9 cellular contexts compared by ENCODE assay signal in genomic region chr2:174697267-174697666, GRCh38.
DNase-seq lines count a peak whose midpoint lies in the region; ATAC-seq, FAIRE-seq and TF ChIP-seq lines count a peak whose summit lies in the region.
"Had no signal": no experiment of that assay in that cellular context is flagged by ENCODE, and none has a peak within 500 bp of the region (broad histone marks: within the 10 kb centered on the region; RNA-seq: fewer than 3 reads in every experiment).

No MANE protein-coding gene starts in this region.

- no peak overlapping the region for H3K27ac ChIP-seq in transverse colon

- peak; percentile 91 for ATAC-seq in GM19397 (IDR thresholded peaks at IDR 0.05; ENCODE audit: unreplicated experiment)
- peak; percentile 92 for ATAC-seq in HG03442 (IDR thresholded peaks at IDR 0.05; ENCODE audit: unreplicated experiment)
- ATAC-seq in activated CD8-positive, alpha-beta memory T cell treated with anti-CD3 and anti-CD28 coated beads, Interleukin-2, amount 10 ng/mL, durations not matched to agents 7 days and 5 days: peak; percentile 98
- peak; percentile 87 to 91 for ATAC-seq in natural killer cell treated with Interleukin-12 subunit alpha and Interleukin-12 subunit beta and Interleukin-15 and Interleukin-18, amount 100 ng/mL, for 72 hours

- H3K27me3 Mint-ChIP-seq in activated CD8-positive, alpha-beta memory T cell treated with anti-CD3 and anti-CD28 coated beads, Interleukin-2, amount 10 ng/mL, durations not matched to agents 7 days and 5 days: peaks cover 26% of the 10 kb centered on the region
- peaks cover 22 to 23% of the 10 kb centered on the region in 2 donors for H3K27me3 Mint-ChIP-seq in natural killer cell treated with Interleukin-12 subunit alpha and Interleukin-12 subunit beta and Interleukin-15 and Interleukin-18, amount 100 ng/mL, for 72 hours

- H3K4me3 ChIP-seq in epithelial cell of proximal tubule (ENCODE audit: low read depth, low read length): no peak overlapping the region
- H3K4me3 ChIP-seq in transverse colon: no peak overlapping the region

- H3K27ac Mint-ChIP-seq in activated CD8-positive, alpha-beta memory T cell treated with anti-CD3 and anti-CD28 coated beads, Interleukin-2, amount 10 ng/mL, durations not matched to agents 7 days and 5 days: no peak overlapping the region
- H3K27ac Mint-ChIP-seq in natural killer cell treated with Interleukin-12 subunit alpha and Interleukin-12 subunit beta and Interleukin-15 and Interleukin-18, amount 100 ng/mL, for 72 hours: no peak overlapping the region
- H3K27ac Mint-ChIP-seq: dendritic cell treated with granulocyte-macrophage colony-stimulating factor and Interleukin-4, amounts not matched to agents 40 ng/mL and 50 ng/mL, for 4 days had no signal

- in situ Hi-C loops in transverse colon (cut with MboI; ENCODE audit: low pct_ligation_motif_present in 1 of 4, low pct_unique_long_range_greater_than_20kb in 1 of 4, low sequenced_read_pairs in 3 of 4): loop anchor here in 3 of 4 donors (10.0 to 25.0 kb wide), 3 partner anchors 110 to 235 kb away; partner anchors contain the start of gene WIPF1 (in 1 of the 3)

- no peak for FAIRE-seq in D721Med (lab: Jason Lieb, UNC)

- H3K27me3 ChIP-seq in transverse colon: no peaks in the 10 kb centered on the region

- H3K36me3 Mint-ChIP-seq in activated CD8-positive, alpha-beta memory T cell treated with anti-CD3 and anti-CD28 coated beads, Interleukin-2, amount 10 ng/mL, durations not matched to agents 7 days and 5 days: no peaks in the 10 kb centered on the region
- no peaks in the 10 kb centered on the region for H3K36me3 Mint-ChIP-seq in natural killer cell treated with Interleukin-12 subunit alpha and Interleukin-12 subunit beta and Interleukin-15 and Interleukin-18, amount 100 ng/mL, for 72 hours

- DNase-seq in D721Med (ENCODE audit: insufficient read length, low spot score): no peak
- peak; percentile 33 to 43 for DNase-seq in NOMO-1 (lab: John Stamatoyannopoulos, UW; ENCODE audit: unreplicated experiment in 2 of 2)
- peak; percentile 82 for DNase-seq in activated CD8-positive, alpha-beta memory T cell treated with anti-CD3 and anti-CD28 coated beads, Interleukin-2, amount 10 ng/mL, durations not matched to agents 7 days and 5 days
- DNase-seq in epithelial cell of proximal tubule (ENCODE audit: low read depth): no peak
- peak; percentile 76 for DNase-seq in natural killer cell treated with Interleukin-12 subunit alpha and Interleukin-12 subunit beta and Interleukin-15 and Interleukin-18, amount 100 ng/mL, for 72 hours (ENCODE audit: low spot score)
- DNase-seq in transverse colon: peak; percentile 49

- WGBS in transverse colon (ENCODE audit: low coverage in 1 of 2), 2 donors: 2% methylated on average over 3 of the region's 3 CpGs; no CpG with 5 or more reads in 1 of the 2 donors

- no peak overlapping the region for H3K4me3 Mint-ChIP-seq in activated CD8-positive, alpha-beta memory T cell treated with anti-CD3 and anti-CD28 coated beads, Interleukin-2, amount 10 ng/mL, durations not matched to agents 7 days and 5 days
- H3K4me3 Mint-ChIP-seq in natural killer cell treated with Interleukin-12 subunit alpha and Interleukin-12 subunit beta and Interleukin-15 and Interleukin-18, amount 100 ng/mL, for 72 hours: no peak overlapping the region
- H3K4me3 Mint-ChIP-seq: dendritic cell treated with granulocyte-macrophage colony-stimulating factor and Interleukin-4, amounts not matched to agents 40 ng/mL and 50 ng/mL, for 4 days had no signal

- TF ChIP-seq EP300 in transverse colon (IDR thresholded peaks at IDR 0.05; ENCODE audit: low read depth): no peak

- no peaks in the 10 kb centered on the region for H3K9me3 ChIP-seq in transverse colon

- no peaks in the 10 kb centered on the region for H3K4me1 Mint-ChIP-seq in activated CD8-positive, alpha-beta memory T cell treated with anti-CD3 and anti-CD28 coated beads, Interleukin-2, amount 10 ng/mL, durations not matched to agents 7 days and 5 days
- H3K4me1 Mint-ChIP-seq in natural killer cell treated with Interleukin-12 subunit alpha and Interleukin-12 subunit beta and Interleukin-15 and Interleukin-18, amount 100 ng/mL, for 72 hours (ENCODE audit: low read depth in 2 of 2): peaks cover 0 to 5% of the 10 kb centered on the region in 2 donors

- intact Hi-C loops in transverse colon (cut with DNase I; ENCODE audit: low total_unique reads): no loop called here

- TF ChIP-seq CTCF in D721Med (IDR thresholded peaks at IDR 0.05; ENCODE audit: insufficient read depth, missing control alignments): peak; percentile 73
- TF ChIP-seq CTCF in epithelial cell of proximal tubule (conservative IDR thresholded peaks at IDR 0.05; ENCODE audit: low read depth, low read length): peak; percentile 96
- TF ChIP-seq CTCF in transverse colon (IDR thresholded peaks at IDR 0.05): peak; percentile 46 to 69 (median 64)

- no peaks in the 10 kb centered on the region for H3K4me1 ChIP-seq in transverse colon

- no peaks in the 10 kb centered on the region for H3K36me3 ChIP-seq in transverse colon

- CTCF ChIA-PET in activated CD8-positive, alpha-beta memory T cell treated with anti-CD3 and anti-CD28 coated beads, Interleukin-2, amount 10 ng/mL, durations not matched to agents 7 days and 5 days (lab: Charles Lee): interaction anchor here (0.6 to 9.1 kb wide), 44 partner anchors 10 to 564 kb away, joined by 3 to 111 read pairs (median 4); partner anchors contain the start of genes CHN1 and CHRNA1

- TF ChIP-seq POLR2A in transverse colon (IDR thresholded peaks at IDR 0.05): no peak

- no peaks in the 10 kb centered on the region for H3K9me3 Mint-ChIP-seq in activated CD8-positive, alpha-beta memory T cell treated with anti-CD3 and anti-CD28 coated beads, Interleukin-2, amount 10 ng/mL, durations not matched to agents 7 days and 5 days (ENCODE audit: low read depth)
- H3K9me3 Mint-ChIP-seq in natural killer cell treated with Interleukin-12 subunit alpha and Interleukin-12 subunit beta and Interleukin-15 and Interleukin-18, amount 100 ng/mL, for 72 hours: no peaks in the 10 kb centered on the region
- H3K9me3 Mint-ChIP-seq: dendritic cell treated with granulocyte-macrophage colony-stimulating factor and Interleukin-4, amounts not matched to agents 40 ng/mL and 50 ng/mL, for 4 days had no signal

Comparison
In these comparisons a context has a peak if more than half of its experiments do, and no peak if none do; other contexts are left out.
1. DNase-seq: peak in NOMO-1 (2 of 2), activated CD8-positive, alpha-beta memory T cell treated with anti-CD3 and anti-CD28 coated beads, Interleukin-2, amount 10 ng/mL, durations not matched to agents 7 days and 5 days (single experiment), natural killer cell treated with Interleukin-12 subunit alpha and Interleukin-12 subunit beta and Interleukin-15 and Interleukin-18, amount 100 ng/mL, for 72 hours (single experiment) and transverse colon (single experiment); none in D721Med (single experiment) and epithelial cell of proximal tubule (single experiment).
2. Peak in every context shown above with its lines, with median percentiles within 50 percentile points of each other: CTCF ChIP-seq and ATAC-seq.